ENCODE assay signal across 1 cellular context in the genomic region with DNA sequence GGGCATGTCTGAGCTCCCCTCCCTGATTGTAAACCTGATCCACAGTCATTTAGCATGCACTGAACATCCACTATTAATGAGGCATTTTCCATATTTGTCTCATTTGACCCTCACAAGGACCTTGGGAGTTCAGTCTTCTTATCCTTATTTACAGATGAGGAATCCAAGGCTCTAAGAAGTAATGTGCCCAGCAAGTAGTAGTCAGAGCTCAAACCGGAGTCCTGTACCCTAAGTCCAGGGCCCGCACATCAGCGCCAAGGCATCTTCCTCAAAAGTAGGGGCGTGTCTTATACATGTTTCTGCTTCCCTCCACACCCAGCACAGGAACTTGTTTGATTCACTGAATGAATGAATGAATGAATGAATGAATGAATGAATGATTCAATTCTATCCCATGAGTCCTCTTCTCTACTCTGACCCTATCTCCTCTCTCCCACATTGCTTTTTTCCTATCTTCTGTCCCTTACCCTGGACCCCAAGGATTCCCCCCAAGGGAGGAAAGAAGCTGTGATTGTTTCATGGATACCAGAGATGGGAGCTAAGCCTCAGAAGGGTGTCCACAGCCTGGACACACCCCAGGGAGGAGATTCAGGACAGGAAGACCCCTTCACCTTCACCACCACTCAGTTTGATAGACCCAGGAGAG.
A peak's percentile ranks its signal among the peaks of the same experiment; 100 is the strongest.
TF ChIP-seq lines count a peak whose summit lies in the region.

No MANE protein-coding gene starts in this region.

TF ChIP-seq in HEK293, 187 proteins besides CTCF, POLR2A, EP300 and RAD21 (continued from another document):
- TF ChIP-seq, protein P1, sequence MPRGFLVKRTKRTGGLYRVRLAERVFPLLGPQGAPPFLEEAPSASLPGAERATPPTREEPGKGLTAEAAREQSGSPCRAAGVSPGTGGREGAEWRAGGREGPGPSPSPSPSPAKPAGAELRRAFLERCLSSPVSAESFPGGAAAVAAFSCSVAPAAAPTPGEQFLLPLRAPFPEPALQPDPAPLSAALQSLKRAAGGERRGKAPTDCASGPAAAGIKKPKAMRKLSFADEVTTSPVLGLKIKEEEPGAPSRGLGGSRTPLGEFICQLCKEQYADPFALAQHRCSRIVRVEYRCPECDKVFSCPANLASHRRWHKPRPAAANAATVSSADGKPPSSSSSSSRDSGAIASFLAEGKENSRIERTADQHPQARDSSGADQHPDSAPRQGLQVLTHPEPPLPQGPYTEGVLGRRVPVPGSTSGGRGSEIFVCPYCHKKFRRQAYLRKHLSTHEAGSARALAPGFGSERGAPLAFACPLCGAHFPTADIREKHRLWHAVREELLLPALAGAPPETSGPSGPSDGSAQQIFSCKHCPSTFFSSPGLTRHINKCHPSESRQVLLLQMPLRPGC (tag by site-specific recombination; IDR thresholded peaks at IDR 0.05): no peak
- TF ChIP-seq GLI4 (tag by site-specific recombination; IDR thresholded peaks at IDR 0.05): no peak
- TF ChIP-seq KLF9 (tag by site-specific recombination; IDR thresholded peaks at IDR 0.05; ENCODE audit: low read depth): 0 out of 2 replicates have a peak, but pooled peaks have one; percentile 2
- TF ChIP-seq ZNF24 (tag by site-specific recombination; IDR thresholded peaks at IDR 0.05): peak; percentile 97
